ENCODE assay signal across 26 cellular contexts in the genomic region with DNA sequence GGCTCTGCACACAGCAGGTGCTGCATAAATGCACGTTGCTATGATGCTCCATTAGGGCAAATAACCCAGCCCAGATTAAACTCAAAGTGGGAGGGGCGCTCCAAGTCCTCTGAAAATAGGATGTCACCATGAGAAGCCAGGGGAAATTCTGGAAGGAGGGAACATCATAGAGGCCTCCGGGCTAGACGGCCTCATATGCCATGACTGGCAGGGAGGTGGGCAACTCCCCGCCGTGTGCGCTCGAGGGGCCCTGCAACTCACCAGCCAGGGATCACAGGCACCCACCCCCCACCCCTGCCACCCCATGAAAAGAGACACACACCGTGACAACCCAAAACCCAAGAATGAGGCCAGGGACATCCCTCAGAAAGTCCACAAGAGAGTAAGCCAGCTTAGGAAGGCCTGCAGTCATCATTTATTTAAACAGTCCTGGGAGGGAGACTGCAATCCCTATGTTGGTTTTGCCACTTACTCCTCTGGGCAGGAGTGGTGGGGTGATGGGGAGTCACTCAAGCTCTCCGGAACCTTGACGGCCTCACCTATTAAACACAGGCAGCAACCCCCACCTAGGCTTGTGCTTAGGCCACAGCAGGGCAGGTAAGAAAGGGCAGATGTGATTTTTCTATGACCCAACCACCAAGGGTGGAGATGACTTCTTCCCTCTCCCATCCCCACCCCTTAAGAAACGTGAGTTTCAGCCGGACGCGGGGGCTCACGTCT. TPM values are rescaled to one million over a fixed set of nuclear protein-coding genes. Genes with fewer than 3 reads are reported as not detected.
DNase-seq lines count a peak whose midpoint lies in the region; ATAC-seq, FAIRE-seq and TF ChIP-seq lines count a peak whose summit lies in the region.
"Had no signal": no experiment of that assay in that cellular context is flagged by ENCODE, and none has a peak within 500 bp of the region (broad histone marks: within the 10 kb centered on the region; RNA-seq: fewer than 3 reads in every experiment).

No MANE protein-coding gene starts in this region.

- RAD21 ChIA-PET in GM12878 (lab: Charles Lee; ENCODE audit: unreplicated experiment), result no interaction called here

- H3K9me3 ChIP-seq in IMR-90 (ENCODE audit: control insufficient read depth, insufficient read depth, low read length), result no peaks in the 10 kb centered on the region
- no peaks in the 10 kb centered on the region for H3K9me3 ChIP-seq in GM12878 (replicated peaks; ENCODE audit: control insufficient read depth, insufficient read depth, low read length)
- no peaks in the 10 kb centered on the region for H3K9me3 ChIP-seq in neuronal stem cell (replicated peaks in 1 of 2; ENCODE audit: control insufficient read depth in 2 of 2, insufficient read depth in 1 of 2, low read depth in 1 of 2, low read length in 2 of 2)
- H3K9me3 ChIP-seq: adrenal gland, gastroesophageal sphincter, thoracic aorta, vagina had no signal

- peaks cover 19% of the 10 kb centered on the region for H3K9me1 ChIP-seq in IMR-90 (ENCODE audit: insufficient read depth, low read length)

- FAIRE-seq in GM12878 (lab: Jason Lieb, UNC), result no peak
- FAIRE-seq: endothelial cell of umbilical vein, small intestine had no signal

- H2BK120ac ChIP-seq in IMR-90 (ENCODE audit: low read depth, low read length) (no peak overlapping the region), neuronal stem cell (ENCODE audit: low read depth, low read length) (no peak overlapping the region)

- H3K56ac ChIP-seq in IMR-90 (ENCODE audit: extremely low read depth, insufficient read depth, low read length), result no peak overlapping the region

- 0 out of 2 replicates have a peak overlapping the region, but pooled peaks have one; percentile 8 for H2AK5ac ChIP-seq in IMR-90 (ENCODE audit: low read depth, low read length)
- H2AK5ac ChIP-seq in neuronal stem cell (ENCODE audit: low read depth, low read length), result no peak overlapping the region

- CTCF ChIA-PET in IMR-90 (lab: Yijun Ruan, JAX), result interaction anchor here (0.7 kb wide), 1 partner anchor 19 kb away, joined by 13 read pairs; no protein-coding TSS in a partner anchor
- CTCF ChIA-PET in GM12878 (lab: Yijun Ruan, JAX), result interaction anchor here (0.9 kb wide), 1 partner anchor 19 kb away, joined by 3 read pairs; no protein-coding TSS in a partner anchor
- CTCF ChIA-PET in HEK293T (lab: Yijun Ruan, JAX), result interaction anchor here (0.5 kb wide), 1 partner anchor 140 kb away, joined by 5 read pairs; no protein-coding TSS in a partner anchor

- peak overlapping the region; percentile 30 for H3K27ac Mint-ChIP-seq in mesothelial cell of epicardium
- peak overlapping the region; percentile 92 for H3K27ac Mint-ChIP-seq in progenitor cell of endocrine pancreas
- H3K27ac Mint-ChIP-seq: activated CD8-positive, alpha-beta T cell treated with anti-CD3 and anti-CD28 coated beads for 36 hours; activated naive CD4-positive, alpha-beta T cell treated with anti-CD3 and anti-CD28 coated beads, Interleukin-2, amount 10 ng/mL, durations not matched to agents 7 days and 5 days; CD8-positive, alpha-beta T cell; H9 had no signal

- BruUV-seq in IMR-90 (replicated peaks; lab: Mats Ljungman, UMichigan) (no TSS peak), GM12878 (replicated peaks; lab: Mats Ljungman, UMichigan) (no TSS peak)

- H3K4me1 ChIP-seq in IMR-90 (ENCODE audit: control insufficient read depth, insufficient read depth, low read length) (peaks cover 4% of the 10 kb centered on the region; the same call in 1 of the 2 replicates), GM12878 (ENCODE audit: control insufficient read depth, insufficient read depth, low read length) (peaks cover 6% of the 10 kb centered on the region), neuronal stem cell (ENCODE audit: control insufficient read depth in 2 of 2, insufficient read depth in 1 of 2, low read depth in 1 of 2, low read length in 2 of 2) (peaks cover 13 to 20% of the 10 kb centered on the region in 2 donors)

- peaks cover 87% of the 10 kb centered on the region for H3K79me2 ChIP-seq in GM12878 (ENCODE audit: control insufficient read depth, insufficient read depth, low read length)

- no peak overlapping the region for H2AFZ ChIP-seq in IMR-90 (replicated peaks; ENCODE audit: low read length, poor library complexity)
- no peak overlapping the region for H2AFZ ChIP-seq in GM12878 (ENCODE audit: control insufficient read depth, low read depth, low read length)
- no peak overlapping the region for H2AFZ ChIP-seq in neuronal stem cell (ENCODE audit: low read length)

- no peak for TF ChIP-seq RAD21 in IMR-90 (IDR thresholded peaks at IDR 0.05; ENCODE audit: low read length)
- TF ChIP-seq RAD21 in GM12878 (IDR thresholded peaks at IDR 0.05; ENCODE audit: insufficient read depth, low read depth, low read length), result no peak

- H4K5ac ChIP-seq in IMR-90 (ENCODE audit: low read depth, low read length), result no peak overlapping the region

- no peak overlapping the region for H3K4me3 Mint-ChIP-seq in mesothelial cell of epicardium
- H3K4me3 Mint-ChIP-seq in progenitor cell of endocrine pancreas (ENCODE audit: low read depth), result no peak overlapping the region
- H3K4me3 Mint-ChIP-seq: activated CD8-positive, alpha-beta T cell treated with anti-CD3 and anti-CD28 coated beads for 36 hours; activated naive CD4-positive, alpha-beta T cell treated with anti-CD3 and anti-CD28 coated beads, Interleukin-2, amount 10 ng/mL, durations not matched to agents 7 days and 5 days; CD8-positive, alpha-beta T cell had no signal

- TF ChIP-seq EP300 in GM12878 (IDR thresholded peaks at IDR 0.05; ENCODE audit: borderline replicate concordance in 1 of 2, control insufficient read depth in 1 of 2, low read depth in 2 of 2, low read length in 2 of 2), result no peak

- H3K27ac ChIP-seq in IMR-90 (ENCODE audit: insufficient read depth, low read length) (no peak overlapping the region), GM12878 (ENCODE audit: control insufficient read depth, insufficient read depth) (no peak overlapping the region), neuronal stem cell (replicated peaks; ENCODE audit: low read length) (no peak overlapping the region)
- H3K27ac ChIP-seq: gastroesophageal sphincter, HL-60, thoracic aorta, vagina had no signal

- H4K8ac ChIP-seq in IMR-90 (ENCODE audit: low read depth in 2 of 2, low read length in 2 of 2) (no peak overlapping the region), neuronal stem cell (ENCODE audit: low read depth, low read length) (no peak overlapping the region)

- intact Hi-C loops in IMR-90 (cut with micrococcal nuclease) (no loop called here), GM12878 (cut with micrococcal nuclease; ENCODE audit: unreplicated experiment) (no loop called here)

- WGBS in IMR-90 (ENCODE audit: extremely low coverage in 2 of 2, insufficient read length in 1 of 2), 2 experiments, result 100% methylated on average over 8 of the region's 16 CpGs; no CpG with 5 or more reads in 1 of the 2 experiments
- 76% methylated on average over 16 of the region's 16 CpGs for WGBS in GM12878 (ENCODE audit: insufficient coverage, insufficient replicate concordance, low lambda C conversion rate, missing lambda C conversion rate)
- WGBS in neuronal stem cell (ENCODE audit: extremely low coverage in 2 of 2, insufficient read length in 2 of 2, insufficient replicate concordance in 1 of 2), 2 donors, result no CpG with 5 or more reads among the region's 16 CpGs

- no peak for ATAC-seq in IMR-90 (ENCODE audit: low read depth)
- ATAC-seq in GM12878, result no peak
- ATAC-seq: activated CD8-positive, alpha-beta T cell treated with anti-CD3 and anti-CD28 coated beads for 36 hours; CD8-positive, alpha-beta T cell; gastroesophageal sphincter; PC-3; stimulated activated naive CD8-positive, alpha-beta T cell treated with anti-CD3 and anti-CD28 coated beads, Interleukin-15, Interleukin-2, amounts not matched to agents 100 U/mL and 50 U/mL, for 24 hours had no signal

- H4K91ac ChIP-seq in IMR-90 (ENCODE audit: insufficient read depth, low read depth, low read length), result no peak overlapping the region
- no peak overlapping the region for H4K91ac ChIP-seq in neuronal stem cell (ENCODE audit: low read depth, low read length, poor library complexity)

- no peak for TF ChIP-seq POLR2A in IMR-90 (IDR thresholded peaks at IDR 0.05; ENCODE audit: low read depth, low read length)
- TF ChIP-seq POLR2A in GM12878 (IDR thresholded peaks at IDR 0.05; ENCODE audit: low read depth, low read length), result no peak

- peaks cover 67% of the 10 kb centered on the region for H4K20me1 ChIP-seq in IMR-90 (ENCODE audit: insufficient read depth, low read length)
- H4K20me1 ChIP-seq in GM12878 (ENCODE audit: control insufficient read depth, insufficient read depth), result peaks cover 6% of the 10 kb centered on the region; the same call in 1 of the 2 replicates

- H3K18ac ChIP-seq in IMR-90 (ENCODE audit: low read depth, low read length), result no peak overlapping the region
- H3K18ac ChIP-seq in neuronal stem cell (ENCODE audit: low read length), result no peak overlapping the region

- POLR2A ChIA-PET in IMR-90 (lab: Charles Lee; ENCODE audit: unreplicated experiment) (no interaction called here), GM12878 (lab: Charles Lee) (interaction anchor here (0.6 to 0.9 kb wide), 2 partner anchors 20 to 31 kb away, joined by 3 read pairs; no protein-coding TSS in a partner anchor), HEK293T (lab: Yijun Ruan, JAX) (no interaction called here)

- no peaks in the 10 kb centered on the region for H3K27me3 ChIP-seq in IMR-90 (ENCODE audit: control insufficient read depth, insufficient read depth, low read length)
- H3K27me3 ChIP-seq in GM12878 (replicated peaks in 1 of 2; ENCODE audit: control insufficient read depth in 2 of 2, insufficient read depth in 2 of 2, low read length in 1 of 2), result no peaks in the 10 kb centered on the region
- no peaks in the 10 kb centered on the region for H3K27me3 ChIP-seq in neuronal stem cell (ENCODE audit: control insufficient read depth in 3 of 3, insufficient read depth in 3 of 3, low read depth in 1 of 3, low read length in 3 of 3)
- H3K27me3 ChIP-seq: adrenal gland, gastroesophageal sphincter, vagina had no signal

- H2BK15ac ChIP-seq in IMR-90 (ENCODE audit: low read depth, low read length) (no peak overlapping the region), neuronal stem cell (ENCODE audit: low read length) (no peak overlapping the region)

- no peak overlapping the region for H3K14ac ChIP-seq in IMR-90 (replicated peaks; ENCODE audit: low read depth, low read length)
- H3K14ac ChIP-seq in neuronal stem cell (ENCODE audit: low read length), result no peak overlapping the region

- no peak overlapping the region for H2BK20ac ChIP-seq in IMR-90 (ENCODE audit: low read depth, low read length)

- SMC1A ChIA-PET in GM12878 (lab: Charles Lee; ENCODE audit: uncharacterized antibody, unreplicated experiment), result interaction anchor here (1.0 kb wide), 1 partner anchor 78 kb away, joined by 3 read pairs; no protein-coding TSS in a partner anchor

- H3K27me3 Mint-ChIP-seq in mesothelial cell of epicardium (ENCODE audit: low read depth) (no peaks in the 10 kb centered on the region), progenitor cell of endocrine pancreas (no peaks in the 10 kb centered on the region)

- H3K23ac ChIP-seq in IMR-90 (ENCODE audit: low read depth, low read length) (no peak overlapping the region), neuronal stem cell (ENCODE audit: low read depth, low read length, poor library complexity) (no peak overlapping the region)

- dilution Hi-C loops in IMR-90 (cut with HindIII; ENCODE audit: low sequenced_read_pairs, unreplicated experiment), result no loop called here

- H3K4ac ChIP-seq in IMR-90 (ENCODE audit: low read depth, low read length) (no peak overlapping the region), neuronal stem cell (ENCODE audit: low read length) (no peak overlapping the region)

- DNase-seq in IMR-90 (no peak), GM12878 (ENCODE audit: low read depth, low spot score) (no peak), mesothelial cell of epicardium (ENCODE audit: low spot score in 2 of 2, unreplicated experiment in 2 of 2) (no peak), progenitor cell of endocrine pancreas (ENCODE audit: low spot score, unreplicated experiment) (no peak), HEK293T (ENCODE audit: extremely low spot score) (no peak), NCI-H510A (lab: John Stamatoyannopoulos, UW) (no peak), cortex of kidney (lab: John Stamatoyannopoulos, UW) (no peak), neuronal stem cell (ENCODE audit: low spot score) (no peak)
- DNase-seq: activated CD8-positive, alpha-beta T cell treated with anti-CD3 and anti-CD28 coated beads for 36 hours; activated naive CD4-positive, alpha-beta T cell treated with anti-CD3 and anti-CD28 coated beads, Interleukin-2, amount 10 ng/mL, durations not matched to agents 7 days and 5 days; adrenal gland; CD8-positive, alpha-beta T cell; H9; NCI-H1417; NCI-H2029; NCI-H526; NK-92 treated with Interleukin-12 subunit alpha and Interleukin-12 subunit beta, amount 100 ng/mL, for 24 hours; PC-3; SHP77; small intestine; stimulated activated naive CD8-positive, alpha-beta T cell treated with anti-CD3 and anti-CD28 coated beads, Interleukin-15, Interleukin-2, amounts not matched to agents 100 U/mL and 50 U/mL, for 24 hours had no signal

- H3K4me3 ChIP-seq in IMR-90 (ENCODE audit: insufficient read depth, low read depth, low read length), result no peak overlapping the region
- H3K4me3 ChIP-seq in GM12878, result peak overlapping the region; percentile 32; the same call in 1 of the 2 replicates
- no peak overlapping the region for H3K4me3 ChIP-seq in neuronal stem cell (ENCODE audit: low read length in 2 of 2)
- H3K4me3 ChIP-seq: adrenal gland, gastroesophageal sphincter, thoracic aorta, vagina had no signal

- no peaks in the 10 kb centered on the region for H3K9me3 Mint-ChIP-seq in mesothelial cell of epicardium
- no peaks in the 10 kb centered on the region for H3K9me3 Mint-ChIP-seq in progenitor cell of endocrine pancreas (ENCODE audit: low read depth)
- H3K9me3 Mint-ChIP-seq: activated CD8-positive, alpha-beta T cell treated with anti-CD3 and anti-CD28 coated beads for 36 hours; activated naive CD4-positive, alpha-beta T cell treated with anti-CD3 and anti-CD28 coated beads, Interleukin-2, amount 10 ng/mL, durations not matched to agents 7 days and 5 days; CD8-positive, alpha-beta T cell; H9 had no signal

- H3K4me2 ChIP-seq in IMR-90 (ENCODE audit: low read depth, low read length), result no peak overlapping the region
- H3K4me2 ChIP-seq in GM12878 (ENCODE audit: control insufficient read depth, insufficient read depth), result peak overlapping the region; percentile 15; the same call in 1 of the 2 replicates
- H3K4me2 ChIP-seq in neuronal stem cell (ENCODE audit: insufficient read depth, low read length, poor library complexity, severe bottlenecking), result no peak overlapping the region

- no peak overlapping the region for H2AK9ac ChIP-seq in IMR-90 (replicated peaks; ENCODE audit: low read depth, low read length, poor library complexity)

- no peak overlapping the region for H3K9ac ChIP-seq in IMR-90 (ENCODE audit: low read depth, low read length)
- 0 out of 2 replicates have a peak overlapping the region, but pooled peaks have one; percentile 35 for H3K9ac ChIP-seq in GM12878 (ENCODE audit: control insufficient read depth, insufficient read depth, low read length)
- no peak overlapping the region for H3K9ac ChIP-seq in neuronal stem cell (ENCODE audit: low read depth, low read length, poor library complexity)

- H3K4me1 Mint-ChIP-seq in mesothelial cell of epicardium (peaks cover 17% of the 10 kb centered on the region), progenitor cell of endocrine pancreas (ENCODE audit: low read depth) (peaks cover 31% of the 10 kb centered on the region)
- H3K4me1 Mint-ChIP-seq: activated naive CD4-positive, alpha-beta T cell treated with anti-CD3 and anti-CD28 coated beads, Interleukin-2, amount 10 ng/mL, durations not matched to agents 7 days and 5 days had no signal

- in situ Hi-C loops in IMR-90 (cut with MboI; ENCODE audit: low sequenced_read_pairs) (no loop called here), GM12878 (cut with MboI) (no loop called here)

- peaks cover 23 to 73% of the 10 kb centered on the region in 2 experiments for H3K79me1 ChIP-seq in IMR-90 (ENCODE audit: low read depth in 1 of 2, low read length in 2 of 2)
- H3K79me1 ChIP-seq in neuronal stem cell (ENCODE audit: low read depth, low read length), result peaks cover 25% of the 10 kb centered on the region

- H2BK5ac ChIP-seq in IMR-90 (ENCODE audit: low read depth, low read length, poor library complexity, severe bottlenecking) (no peak overlapping the region), neuronal stem cell (ENCODE audit: low read length) (no peak overlapping the region)

- H3K36me3 ChIP-seq in IMR-90 (ENCODE audit: control insufficient read depth, insufficient read depth, low read length) (no peaks in the 10 kb centered on the region), GM12878 (ENCODE audit: control insufficient read depth in 2 of 2, insufficient read depth in 2 of 2, low read length in 1 of 2) (no peaks in the 10 kb centered on the region; a peak in 2 of 4 replicates), neuronal stem cell (replicated peaks in 1 of 2; ENCODE audit: control insufficient read depth in 2 of 2, insufficient read depth in 2 of 2, low read length in 2 of 2) (peaks cover 4 to 32% of the 10 kb centered on the region in 2 donors)
- H3K36me3 ChIP-seq: adrenal gland, gastroesophageal sphincter, thoracic aorta, vagina had no signal

- H3K36me3 Mint-ChIP-seq in mesothelial cell of epicardium (peaks cover 2% of the 10 kb centered on the region), progenitor cell of endocrine pancreas (ENCODE audit: insufficient read depth) (no peaks in the 10 kb centered on the region)
- H3K36me3 Mint-ChIP-seq: activated naive CD4-positive, alpha-beta T cell treated with anti-CD3 and anti-CD28 coated beads, Interleukin-2, amount 10 ng/mL, durations not matched to agents 7 days and 5 days; CD8-positive, alpha-beta T cell had no signal

- no peak for TF ChIP-seq CTCF in IMR-90 (conservative IDR thresholded peaks at IDR 0.05; ENCODE audit: low read depth, low read length)
- no peak for TF ChIP-seq CTCF in GM12878 (IDR thresholded peaks at IDR 0.05 in 2 of 3, conservative IDR thresholded peaks at IDR 0.05 in 1 of 3; ENCODE audit: control insufficient read depth in 2 of 3, extremely low read depth in 1 of 3, insufficient read depth in 1 of 3, low read depth in 3 of 3, low read length in 3 of 3)
- TF ChIP-seq CTCF in mesothelial cell of epicardium (IDR thresholded peaks at IDR 0.05; ENCODE audit: unreplicated experiment), result no peak
- TF ChIP-seq CTCF in progenitor cell of endocrine pancreas (IDR thresholded peaks at IDR 0.05; ENCODE audit: unreplicated experiment), result no peak

- H2BK12ac ChIP-seq in neuronal stem cell (ENCODE audit: low read length), result no peak overlapping the region

RNA-seq across cellular contexts. Expression of gene VAV2, which starts 4.0 kb away (rescaled TPM):
- total RNA-seq in IMR-90 (2012; rRNA removed) (9.7 and 10.8 TPM in 2 replicates), GM12878 (2014; rRNA removed) (15.4 and 17.3 TPM in 2 replicates), GM12878 (2014; rRNA removed; fragmentation: Illumina TruSeq; extraction: Trizol) (17.8 and 18.1 TPM in 2 replicates), GM12878 (2021) (36.0 and 43.9 TPM in 2 replicates), mesothelial cell of epicardium (57.5 to 62.1 TPM (median 61.9 TPM) in 3 replicates), progenitor cell of endocrine pancreas (80.6 and 82.8 TPM in 2 replicates)
- polyA plus RNA-seq in IMR-90 (2012; rRNA removed) (13.4 and 13.5 TPM in 2 replicates), GM12878 (2011; rRNA removed) (9.7 and 13.3 TPM in 2 replicates), GM12878 (2014; fragmentation: Illumina TruSeq; extraction: Trizol) (16.1 and 23.6 TPM in 2 replicates), GM12878 (2014; fragmentation: Nextera tagmentation; extraction: Ambion mirVana) (under 1 TPM; 0.13 to 0.53 TPM), GM12878 (2014; rRNA removed) (26.7 and 30.9 TPM in 2 replicates), GM12878 (2016; fragmentation: Nextera tagmentation; extraction: Ambion mirVana) (10 to 100 TPM; 13.5 to 16.6 TPM)
- 8.4 and 11.8 TPM in 2 replicates for polyA plus RNA-seq in IMR-90 (2012; cell fraction: cytosol; rRNA removed)
- polyA plus RNA-seq in IMR-90 (2012; cell fraction: nucleus; rRNA removed; ENCODE audit: low replicate concordance), result 22.6 and 33.8 TPM in 2 replicates
- total RNA-seq in GM12878 (2013; cell fraction: nucleolus; rRNA removed), result 39.5 and 41.0 TPM in 2 replicates
- polyA plus RNA-seq in GM12878 (2011; ENCODE audit: low read depth), result 11.0 TPM
- polyA plus RNA-seq in GM12878 (2011; cell fraction: cytosol; rRNA removed), result 16.2 and 18.8 TPM in 2 replicates
- polyA plus RNA-seq in GM12878 (2011; cell fraction: nucleus; rRNA removed), result 37.5 and 42.0 TPM in 2 replicates
- 24.7 and 27.4 TPM in 2 replicates for polyA plus RNA-seq in GM12878 (2012)
- polyA minus RNA-seq in GM12878 (2011; rRNA and poly(A)+ RNA removed), result 21.4 and 32.6 TPM in 2 replicates
- 12.7 and 13.9 TPM in 2 replicates for polyA minus RNA-seq in GM12878 (2011; cell fraction: cytosol; rRNA and poly(A)+ RNA removed)
- polyA minus RNA-seq in GM12878 (2011; cell fraction: nucleus; rRNA and poly(A)+ RNA removed), result 11.4 and 17.0 TPM in 2 replicates
- 18.5 TPM for polyA plus RNA-seq in neuronal stem cell (2013, experiment 1 of 2)
- polyA plus RNA-seq in neuronal stem cell (2013, experiment 2 of 2), result 18.8 TPM

RNA-seq across cellular contexts. Expression of gene BRD3OS, which starts 37.2 kb away (rescaled TPM):
- total RNA-seq in IMR-90 (2012; rRNA removed) (15.3 and 15.8 TPM in 2 replicates), GM12878 (2014; rRNA removed) (11.5 and 12.4 TPM in 2 replicates), GM12878 (2014; rRNA removed; fragmentation: Illumina TruSeq; extraction: Trizol) (5.4 and 6.3 TPM in 2 replicates), GM12878 (2021) (12.8 and 13.6 TPM in 2 replicates), mesothelial cell of epicardium (14.3 to 16.4 TPM (median 16.1 TPM) in 3 replicates), progenitor cell of endocrine pancreas (21.8 and 28.0 TPM in 2 replicates)
- polyA plus RNA-seq in IMR-90 (2012; rRNA removed) (19.3 and 20.7 TPM in 2 replicates), GM12878 (2011; rRNA removed) (5.6 and 7.0 TPM in 2 replicates), GM12878 (2014; fragmentation: Illumina TruSeq; extraction: Trizol) (7.6 and 10.0 TPM in 2 replicates), GM12878 (2014; fragmentation: Nextera tagmentation; extraction: Ambion mirVana) (1 to 10 TPM; 2.1 to 2.6 TPM), GM12878 (2014; rRNA removed) (12.7 and 12.9 TPM in 2 replicates), GM12878 (2016; fragmentation: Nextera tagmentation; extraction: Ambion mirVana) (10 to 100 TPM; 13.6 to 13.7 TPM)
- 13.9 and 14.8 TPM in 2 replicates for polyA plus RNA-seq in IMR-90 (2012; cell fraction: cytosol; rRNA removed)
- polyA plus RNA-seq in IMR-90 (2012; cell fraction: nucleus; rRNA removed; ENCODE audit: low replicate concordance), result 9.0 and 16.2 TPM in 2 replicates
- total RNA-seq in GM12878 (2013; cell fraction: nucleolus; rRNA removed), result 7.5 and 7.6 TPM in 2 replicates
- polyA plus RNA-seq in GM12878 (2011; ENCODE audit: low read depth), result 4.9 TPM
- polyA plus RNA-seq in GM12878 (2011; cell fraction: cytosol; rRNA removed), result 6.1 and 6.4 TPM in 2 replicates
- 5.9 and 7.8 TPM in 2 replicates for polyA plus RNA-seq in GM12878 (2011; cell fraction: nucleus; rRNA removed)
- polyA plus RNA-seq in GM12878 (2012), result 8.5 and 9.0 TPM in 2 replicates
- 2.2 and 6.0 TPM in 2 replicates for polyA minus RNA-seq in GM12878 (2011; rRNA and poly(A)+ RNA removed)
- 2.3 and 3.2 TPM in 2 replicates for polyA minus RNA-seq in GM12878 (2011; cell fraction: cytosol; rRNA and poly(A)+ RNA removed)
- 5.2 and 6.1 TPM in 2 replicates for polyA minus RNA-seq in GM12878 (2011; cell fraction: nucleus; rRNA and poly(A)+ RNA removed)
- 33.0 TPM for polyA plus RNA-seq in neuronal stem cell (2013, experiment 1 of 2)
- polyA plus RNA-seq in neuronal stem cell (2013, experiment 2 of 2), result 33.5 TPM
